8 cellular contexts compared by ENCODE assay signal in genomic region chr12:124567035-124567672, GRCh38. TPM values are rescaled to one million over a fixed set of nuclear protein-coding genes. Genes with fewer than 3 reads are reported as not detected.
DNase-seq lines count a peak whose midpoint lies in the region; ATAC-seq and TF ChIP-seq lines count a peak whose summit lies in the region.

NCOR2 (minus strand) TSS chr12:124567612; CDS start chr12:124495251, 72,361 bp downstream.

- H3K9me3 ChIP-seq in Karpas-422 (ENCODE audit: low read length) (no peaks in the 10 kb centered on the region), endocrine pancreas (ENCODE audit: control insufficient read depth, low read length) (no peaks in the 10 kb centered on the region), muscle layer of duodenum (ENCODE audit: control insufficient read depth in 1 of 2, low read length in 2 of 2) (no peaks in the 10 kb centered on the region)

- peak; percentile 28 for DNase-seq in Calu3
- peak; percentile 83 for DNase-seq in Karpas-422
- peak; percentile 66 for DNase-seq in activated CD8-positive, alpha-beta T cell treated with anti-CD3 and anti-CD28 coated beads for 36 hours
- DNase-seq in stimulated activated naive CD8-positive, alpha-beta T cell treated with anti-CD3 and anti-CD28 coated beads, Interleukin-15, amount 100 ng/mL, for 72 hours = peak; percentile 63 to 70
- DNase-seq in dedifferentiated amniotic fluid mesenchymal stem cell (ENCODE audit: extremely low spot score) = no peak

- peak; percentile 21 for ATAC-seq in GM21529 (IDR thresholded peaks at IDR 0.05; ENCODE audit: unreplicated experiment)
- ATAC-seq in activated CD8-positive, alpha-beta T cell treated with anti-CD3 and anti-CD28 coated beads for 36 hours = peak; percentile 40
- ATAC-seq in stimulated activated naive CD8-positive, alpha-beta T cell treated with anti-CD3 and anti-CD28 coated beads, Interleukin-15, amount 100 ng/mL, for 72 hours = peak; percentile 64

- POLR2A ChIA-PET in activated CD8-positive, alpha-beta T cell treated with anti-CD3 and anti-CD28 coated beads for 36 hours (lab: Charles Lee) = interaction anchor here (0.8 to 2.4 kb wide), 6 partner anchors 16 to 347 kb away, joined by 3 to 11 read pairs (median 4); partner anchors contain the start of gene UBC

- H3K79me2 ChIP-seq in Karpas-422 (ENCODE audit: low read length) = peaks cover 50% of the 10 kb centered on the region

- H4K20me1 ChIP-seq in Karpas-422 (ENCODE audit: insufficient read depth, low read depth, low read length) = peaks cover 38% of the 10 kb centered on the region

- peaks cover 52% of the 10 kb centered on the region for H3K4me1 ChIP-seq in Karpas-422 (ENCODE audit: low read length)
- no peaks in the 10 kb centered on the region for H3K4me1 ChIP-seq in endocrine pancreas (ENCODE audit: control insufficient read depth, insufficient read depth, low read length)
- peaks cover 4 to 49% of the 10 kb centered on the region in 2 donors for H3K4me1 ChIP-seq in muscle layer of duodenum (ENCODE audit: control insufficient read depth in 1 of 2, insufficient read depth in 2 of 2, low read length in 2 of 2)

- H3K27me3 ChIP-seq in Karpas-422 (ENCODE audit: low read length) (no peaks in the 10 kb centered on the region), endocrine pancreas (ENCODE audit: control insufficient read depth, insufficient read depth, low read length) (no peaks in the 10 kb centered on the region), muscle layer of duodenum (ENCODE audit: low read depth, low read length) (no peaks in the 10 kb centered on the region)

- no peaks in the 10 kb centered on the region for H3K4me1 Mint-ChIP-seq in Calu3 (ENCODE audit: low read depth, unreplicated experiment)
- H3K4me1 Mint-ChIP-seq in activated CD8-positive, alpha-beta T cell treated with anti-CD3 and anti-CD28 coated beads for 36 hours (ENCODE audit: low read depth) = peaks cover 35% of the 10 kb centered on the region
- peaks cover 57% of the 10 kb centered on the region for H3K4me1 Mint-ChIP-seq in stimulated activated naive CD8-positive, alpha-beta T cell treated with anti-CD3 and anti-CD28 coated beads, Interleukin-15, amount 100 ng/mL, for 72 hours

- H3K9me3 Mint-ChIP-seq in Calu3 (ENCODE audit: low read depth, unreplicated experiment) = no peaks in the 10 kb centered on the region
- H3K9me3 Mint-ChIP-seq in activated CD8-positive, alpha-beta T cell treated with anti-CD3 and anti-CD28 coated beads for 36 hours = no peaks in the 10 kb centered on the region
- no peaks in the 10 kb centered on the region for H3K9me3 Mint-ChIP-seq in stimulated activated naive CD8-positive, alpha-beta T cell treated with anti-CD3 and anti-CD28 coated beads, Interleukin-15, amount 100 ng/mL, for 72 hours

- TF ChIP-seq CTCF in Calu3 (IDR thresholded peaks at IDR 0.05; ENCODE audit: unreplicated experiment) = no peak
- TF ChIP-seq CTCF in activated CD8-positive, alpha-beta T cell treated with anti-CD3 and anti-CD28 coated beads for 36 hours (IDR thresholded peaks at IDR 0.05) = no peak

- H2AFZ ChIP-seq in Karpas-422 (ENCODE audit: low read length) = peak within 1 kb of the TSS; percentile 95; the same call in 1 of the 2 replicates

- H3K27ac Mint-ChIP-seq in Calu3 (ENCODE audit: unreplicated experiment) = peak within 1 kb of the TSS; percentile 56
- H3K27ac Mint-ChIP-seq in activated CD8-positive, alpha-beta T cell treated with anti-CD3 and anti-CD28 coated beads for 36 hours = peak within 1 kb of the TSS; percentile 87
- peak within 1 kb of the TSS; percentile 87 to 93 for H3K27ac Mint-ChIP-seq in stimulated activated naive CD8-positive, alpha-beta T cell treated with anti-CD3 and anti-CD28 coated beads, Interleukin-15, amount 100 ng/mL, for 72 hours

- H3K27me3 Mint-ChIP-seq in Calu3 (ENCODE audit: unreplicated experiment) = no peaks in the 10 kb centered on the region
- no peaks in the 10 kb centered on the region for H3K27me3 Mint-ChIP-seq in activated CD8-positive, alpha-beta T cell treated with anti-CD3 and anti-CD28 coated beads for 36 hours
- H3K27me3 Mint-ChIP-seq in stimulated activated naive CD8-positive, alpha-beta T cell treated with anti-CD3 and anti-CD28 coated beads, Interleukin-15, amount 100 ng/mL, for 72 hours = no peaks in the 10 kb centered on the region

- H3K27ac ChIP-seq in Karpas-422 (ENCODE audit: low read length) = peak within 1 kb of the TSS; percentile 89
- peak within 1 kb of the TSS; percentile 77 for H3K27ac ChIP-seq in muscle layer of duodenum (ENCODE audit: low read length)

- H3K9ac ChIP-seq in Karpas-422 (ENCODE audit: low read length) (peak within 1 kb of the TSS; percentile 99), endocrine pancreas (ENCODE audit: control insufficient read depth, insufficient read depth, low read length) (peak within 1 kb of the TSS; percentile 76)

- H3K36me3 ChIP-seq in Karpas-422 (ENCODE audit: insufficient read depth, low read length) (0 out of 2 replicates have a peak, but pooled peaks cover 3% of the 10 kb centered on the region), endocrine pancreas (ENCODE audit: control insufficient read depth, insufficient read depth, low read length) (no peaks in the 10 kb centered on the region), muscle layer of duodenum (ENCODE audit: control insufficient read depth in 1 of 2, insufficient read depth in 2 of 2, low read length in 2 of 2) (no peaks in the 10 kb centered on the region)

- CTCF ChIA-PET in Calu3 (lab: Charles Lee) = interaction anchor here (0.9 to 1.0 kb wide), 2 partner anchors 16 to 48 kb away, joined by 3 to 4 read pairs; no protein-coding TSS in a partner anchor
- CTCF ChIA-PET in activated CD8-positive, alpha-beta T cell treated with anti-CD3 and anti-CD28 coated beads for 36 hours (lab: Charles Lee) = interaction anchor here (0.9 kb wide), 1 partner anchor 193 kb away, joined by 3 read pairs; no protein-coding TSS in a partner anchor

- no peaks in the 10 kb centered on the region for H3K9me2 ChIP-seq in Karpas-422 (replicated peaks; ENCODE audit: insufficient read depth, low read length)

- H3K4me3 Mint-ChIP-seq in Calu3 (ENCODE audit: low read depth, unreplicated experiment) = peak within 1 kb of the TSS; percentile 87
- H3K4me3 Mint-ChIP-seq in activated CD8-positive, alpha-beta T cell treated with anti-CD3 and anti-CD28 coated beads for 36 hours = peak within 1 kb of the TSS; percentile 92
- H3K4me3 Mint-ChIP-seq in stimulated activated naive CD8-positive, alpha-beta T cell treated with anti-CD3 and anti-CD28 coated beads, Interleukin-15, amount 100 ng/mL, for 72 hours = peak within 1 kb of the TSS; percentile 91 to 95

- intact Hi-C loops in Calu3 (cut with micrococcal nuclease; ENCODE audit: unreplicated experiment) = loop anchor here (5.0 kb wide), 3 partner anchors 55 to 180 kb away; no protein-coding TSS in a partner anchor
- intact Hi-C loops in activated CD8-positive, alpha-beta T cell treated with anti-CD3 and anti-CD28 coated beads for 36 hours (cut with micrococcal nuclease) = no loop called here

- H3K4me2 ChIP-seq in Karpas-422 (ENCODE audit: low read depth, low read length, poor library complexity, severe bottlenecking) = peak within 1 kb of the TSS; percentile 99

- H3K4me3 ChIP-seq in Karpas-422 (ENCODE audit: low read length) (peak within 1 kb of the TSS; percentile 86), endocrine pancreas (ENCODE audit: control insufficient read depth, insufficient read depth, low read length) (no peak within 1 kb of the TSS), muscle layer of duodenum (ENCODE audit: low read depth in 1 of 2, low read length in 2 of 2) (peak within 1 kb of the TSS; percentile 69 to 90)

- no TSS peak for BruUV-seq in Calu3 (replicated peaks; lab: Mats Ljungman, UMichigan)

- H3K36me3 Mint-ChIP-seq in Calu3 (ENCODE audit: insufficient read depth, unreplicated experiment) = peaks cover 49% of the 10 kb centered on the region
- no peaks in the 10 kb centered on the region for H3K36me3 Mint-ChIP-seq in activated CD8-positive, alpha-beta T cell treated with anti-CD3 and anti-CD28 coated beads for 36 hours (ENCODE audit: low read depth)

RNA-seq across cellular contexts. Expression of gene NCOR2, which starts in this region (rescaled TPM):
- total RNA-seq in Calu3 (2022) = 325 and 348 TPM in 2 replicates
- 36.8 and 75.4 TPM in 2 replicates for total RNA-seq in Karpas-422 (2014; rRNA removed; shearing (Covaris generic); ENCODE audit: low replicate concordance)
- total RNA-seq in activated CD8-positive, alpha-beta T cell treated with anti-CD3 and anti-CD28 coated beads for 36 hours = 100 to 1,000 TPM; 105 to 110 TPM
